ENCODE assay signal across 11 cellular contexts in genomic region chr15:75335313-75335704, GRCh38. TPM values are rescaled to one million over a fixed set of nuclear protein-coding genes. Genes with fewer than 3 reads are reported as not detected.
DNase-seq lines count a peak whose midpoint lies in the region; ATAC-seq and TF ChIP-seq lines count a peak whose summit lies in the region.
"Had no signal": no experiment of that assay in that cellular context is flagged by ENCODE, and none has a peak within 500 bp of the region (broad histone marks: within the 10 kb centered on the region; RNA-seq: fewer than 3 reads in every experiment).

No MANE protein-coding gene starts in this region.

- H3K4me3 ChIP-seq in liver (ENCODE audit: low read depth in 1 of 3, low read length in 3 of 3) (peak overlapping the region; percentile 76 to 98 (median 93)), thyroid gland (replicated peaks in 1 of 3) (peak overlapping the region; percentile 41 to 83 (median 78))

- no peaks in the 10 kb centered on the region for H3K27me3 Mint-ChIP-seq in activated T-cell treated with anti-CD3 and anti-CD28 coated beads, Interleukin-2, amount 50 U/mL, for 4 hours (ENCODE audit: low read depth)
- peaks cover 3% of the 10 kb centered on the region for H3K27me3 Mint-ChIP-seq in activated naive CD8-positive, alpha-beta T cell treated with anti-CD3 and anti-CD28 coated beads, Interleukin-2, amount 10 ng/mL, durations not matched to agents 7 days and 5 days

- peak overlapping the region; percentile 5 to 47 for H3K9ac ChIP-seq in liver (ENCODE audit: low read depth in 1 of 2, low read length in 2 of 2)

- H3K9me3 Mint-ChIP-seq in activated T-cell treated with anti-CD3 and anti-CD28 coated beads, Interleukin-2, amount 50 U/mL, for 4 hours, result no peaks in the 10 kb centered on the region
- no peaks in the 10 kb centered on the region for H3K9me3 Mint-ChIP-seq in activated naive CD8-positive, alpha-beta T cell treated with anti-CD3 and anti-CD28 coated beads, Interleukin-2, amount 10 ng/mL, durations not matched to agents 7 days and 5 days

- no peak for ATAC-seq in activated T-cell treated with anti-CD3 and anti-CD28 coated beads, Interleukin-2, amount 50 U/mL, for 4 hours
- no peak for ATAC-seq in activated naive CD8-positive, alpha-beta T cell treated with anti-CD3 and anti-CD28 coated beads, Interleukin-2, amount 10 ng/mL, durations not matched to agents 7 days and 5 days (ENCODE audit: low read depth)
- ATAC-seq in HG03280 (IDR thresholded peaks at IDR 0.05; ENCODE audit: unreplicated experiment) (no peak), HG02759 (IDR thresholded peaks at IDR 0.05; ENCODE audit: unreplicated experiment) (no peak)

- no peak for TF ChIP-seq CTCF in liver (IDR thresholded peaks at IDR 0.05; ENCODE audit: low read depth, low read length, missing input control)
- TF ChIP-seq CTCF in thyroid gland (IDR thresholded peaks at IDR 0.05), result no peak

- H3K27ac ChIP-seq in liver (ENCODE audit: low read depth in 1 of 2, low read length in 2 of 2), result no peak overlapping the region
- H3K27ac ChIP-seq in thyroid gland, result peak overlapping the region in 1 of 3 donors; percentile 36

- H3K4me1 Mint-ChIP-seq in activated T-cell treated with anti-CD3 and anti-CD28 coated beads, Interleukin-2, amount 50 U/mL, for 4 hours (ENCODE audit: low read depth), result peaks cover 20% of the 10 kb centered on the region
- peaks cover 17% of the 10 kb centered on the region for H3K4me1 Mint-ChIP-seq in activated naive CD8-positive, alpha-beta T cell treated with anti-CD3 and anti-CD28 coated beads, Interleukin-2, amount 10 ng/mL, durations not matched to agents 7 days and 5 days

- POLR2A ChIA-PET in activated naive CD8-positive, alpha-beta T cell treated with anti-CD3 and anti-CD28 coated beads, Interleukin-2, amount 10 ng/mL, durations not matched to agents 7 days and 5 days (lab: Charles Lee), result interaction anchor here (1.7 kb wide), 1 partner anchor 116 kb away, joined by 7 read pairs; the partner anchor contains the start of gene SIN3A

- peak overlapping the region; percentile 90 for H3K4me3 Mint-ChIP-seq in activated T-cell treated with anti-CD3 and anti-CD28 coated beads, Interleukin-2, amount 50 U/mL, for 4 hours
- H3K4me3 Mint-ChIP-seq in activated naive CD8-positive, alpha-beta T cell treated with anti-CD3 and anti-CD28 coated beads, Interleukin-2, amount 10 ng/mL, durations not matched to agents 7 days and 5 days, result peak overlapping the region; percentile 96

- no peak for TF ChIP-seq POLR2A in thyroid gland (IDR thresholded peaks at IDR 0.05)

- peak overlapping the region; percentile 96 for H3K27ac Mint-ChIP-seq in activated naive CD8-positive, alpha-beta T cell treated with anti-CD3 and anti-CD28 coated beads, Interleukin-2, amount 10 ng/mL, durations not matched to agents 7 days and 5 days

- H3K9me3 ChIP-seq in liver (ENCODE audit: control insufficient read depth in 4 of 4, low read length in 3 of 4) (no peaks in the 10 kb centered on the region), thyroid gland (no peaks in the 10 kb centered on the region)

- DNase-seq in activated T-cell treated with anti-CD3 and anti-CD28 coated beads, Interleukin-2, amount 50 U/mL, for 4 hours, result no peak
- no peak for DNase-seq in activated T-cell treated with anti-CD3 and anti-CD28 coated beads, Interleukin-2, amount 50 U/mL, for 1 hour
- no peak for DNase-seq in activated naive CD8-positive, alpha-beta T cell treated with anti-CD3 and anti-CD28 coated beads, Interleukin-2, amount 10 ng/mL, durations not matched to agents 7 days and 5 days
- no peak for DNase-seq in thyroid gland
- DNase-seq in DMS 273 treated with DMSO at 0.1 percent for 48 hours (lab: John Stamatoyannopoulos, UW), result no peak

- WGBS in liver, result 40% methylated on average over 3 of the region's 3 CpGs
- 40 to 41% methylated on average over 3 of the region's 3 CpGs for WGBS in thyroid gland, 2 donors

- no peaks in the 10 kb centered on the region for H3K27me3 ChIP-seq in liver (ENCODE audit: control insufficient read depth in 4 of 4, insufficient read depth in 4 of 4, low read length in 3 of 4)
- H3K27me3 ChIP-seq in thyroid gland, result no peaks in the 10 kb centered on the region

- H3K36me3 Mint-ChIP-seq in activated T-cell treated with anti-CD3 and anti-CD28 coated beads, Interleukin-2, amount 50 U/mL, for 4 hours (ENCODE audit: insufficient read depth), result peaks cover 10% of the 10 kb centered on the region
- peaks cover 6% of the 10 kb centered on the region for H3K36me3 Mint-ChIP-seq in activated naive CD8-positive, alpha-beta T cell treated with anti-CD3 and anti-CD28 coated beads, Interleukin-2, amount 10 ng/mL, durations not matched to agents 7 days and 5 days

- H3K4me1 ChIP-seq in liver (ENCODE audit: control insufficient read depth in 4 of 4, insufficient read depth in 4 of 4, low read length in 3 of 4) (peaks cover 0 to 18% (median 15%) of the 10 kb centered on the region in 4 donors), thyroid gland (peaks cover 8 to 14% of the 10 kb centered on the region in 2 donors)

- H3K36me3 ChIP-seq in liver (ENCODE audit: control insufficient read depth in 4 of 4, insufficient read depth in 3 of 4, low read depth in 1 of 4, low read length in 3 of 4) (peaks cover 0 to 9% (median 4%) of the 10 kb centered on the region in 4 donors), thyroid gland (no peaks in the 10 kb centered on the region)

- intact Hi-C loops in thyroid gland (cut with DNase I), result no loop called here

- no peak for TF ChIP-seq RAD21 in liver (IDR thresholded peaks at IDR 0.05)

TF ChIP-seq in liver, 16 proteins besides CTCF, POLR2A, EP300 and RAD21:
- TF ChIP-seq ATF3 (IDR thresholded peaks at IDR 0.05), result no peak
- TF ChIP-seq RXRA (IDR thresholded peaks at IDR 0.05), result no peak
- no peak for TF ChIP-seq FOXA2 (IDR thresholded peaks at IDR 0.05)
- TF ChIP-seq MAX (IDR thresholded peaks at IDR 0.05), result no peak
- TF ChIP-seq ZBTB33 (IDR thresholded peaks at IDR 0.05), result no peak
- TF ChIP-seq FOXA1 (IDR thresholded peaks at IDR 0.05), result no peak

RNA-seq across cellular contexts. Expression of gene COMMD4, which starts 0.6 kb away (rescaled TPM):
- 10 to 100 TPM; 78.3 to 84.4 (median 79.9) TPM for total RNA-seq in activated T-cell treated with anti-CD3 and anti-CD28 coated beads, Interleukin-2, amount 50 U/mL, for 4 hours
- 10 to 100 TPM; 78.2 to 79.3 TPM for total RNA-seq in activated naive CD8-positive, alpha-beta T cell treated with anti-CD3 and anti-CD28 coated beads, Interleukin-2, amount 10 ng/mL, durations not matched to agents 7 days and 5 days
- total RNA-seq in liver (10 to 100 TPM; 21.2 to 28.3 TPM), thyroid gland (10 to 100 TPM; 58.1 to 83.6 (median 61.1) TPM)
- polyA plus RNA-seq in liver, result 10 to 100 TPM; 46.2 to 56.0 TPM

RNA-seq across cellular contexts. Expression of gene NEIL1, which starts 11.5 kb away (rescaled TPM):
- 1 to 10 TPM in 2 of 3 donors, under 1 TPM in 1; 0.79 to 2.1 (median 2.1) TPM for total RNA-seq in activated T-cell treated with anti-CD3 and anti-CD28 coated beads, Interleukin-2, amount 50 U/mL, for 4 hours
- 1 to 10 TPM; 8.6 to 9.8 TPM for total RNA-seq in activated naive CD8-positive, alpha-beta T cell treated with anti-CD3 and anti-CD28 coated beads, Interleukin-2, amount 10 ng/mL, durations not matched to agents 7 days and 5 days
- total RNA-seq in liver (10 to 100 TPM in 1 of 2 donors, 1 to 10 TPM in 1; 5.3 to 25.8 TPM), thyroid gland (10 to 100 TPM; 25.2 to 71.9 (median 48.8) TPM)
- 10 to 100 TPM; 11.2 to 23.8 TPM for polyA plus RNA-seq in liver
- total RNA-seq: Daoy had no signal

RNA-seq across cellular contexts. Expression of gene MAN2C1, which starts 33.1 kb away (rescaled TPM):
- 100 to 1,000 TPM; 185 to 247 (median 216) TPM for total RNA-seq in activated T-cell treated with anti-CD3 and anti-CD28 coated beads, Interleukin-2, amount 50 U/mL, for 4 hours
- 100 to 1,000 TPM; 232 to 235 TPM for total RNA-seq in activated naive CD8-positive, alpha-beta T cell treated with anti-CD3 and anti-CD28 coated beads, Interleukin-2, amount 10 ng/mL, durations not matched to agents 7 days and 5 days
- total RNA-seq in liver, result 100 to 1,000 TPM in 1 of 2 donors, 10 to 100 TPM in 1; 61.8 to 143 TPM
- 10 to 100 TPM; 44.3 to 57.3 TPM for polyA plus RNA-seq in liver
- 100 to 1,000 TPM; 200 to 357 (median 226) TPM for total RNA-seq in thyroid gland

RNA-seq across cellular contexts. Expression of gene GOLGA6D, which starts 52.7 kb away (rescaled TPM):
- not detected for total RNA-seq in activated T-cell treated with anti-CD3 and anti-CD28 coated beads, Interleukin-2, amount 50 U/mL, for 4 hours
- total RNA-seq in activated naive CD8-positive, alpha-beta T cell treated with anti-CD3 and anti-CD28 coated beads, Interleukin-2, amount 10 ng/mL, durations not matched to agents 7 days and 5 days, result not detected
- total RNA-seq in liver (under 1 TPM; 0.05 to 0.08 TPM), thyroid gland (not detected)
- polyA plus RNA-seq in liver, result under 1 TPM; 0.02 to 0.06 TPM
- total RNA-seq: activated CD8-positive, alpha-beta memory T cell treated with anti-CD3 and anti-CD28 coated beads for 36 hours; Daoy; renal cortical epithelial cell had no signal
